9 cellular contexts compared by ENCODE assay signal in genomic region chr11:995752-996420, GRCh38. TPM values are rescaled to one million over a fixed set of nuclear protein-coding genes. Genes with fewer than 3 reads are reported as not detected.
DNase-seq lines count a peak whose midpoint lies in the region; ATAC-seq and TF ChIP-seq lines count a peak whose summit lies in the region.
"Had no signal": no experiment of that assay in that cellular context is flagged by ENCODE, and none has a peak within 500 bp of the region (broad histone marks: within the 10 kb centered on the region; RNA-seq: fewer than 3 reads in every experiment).

No MANE protein-coding gene starts in this region.

- DNase-seq in GM13976 (ENCODE audit: low spot score) (peak; percentile 91), WERI-Rb-1 (peak; percentile 97), midbrain (lab: John Stamatoyannopoulos, UW) (no peak), GDM1 (lab: John Stamatoyannopoulos, UW) (no peak)
- DNase-seq in naive thymus-derived CD4-positive, alpha-beta T cell = no peak
- no peak for DNase-seq in effector CD4-positive, alpha-beta T cell

- CTCF ChIA-PET in naive thymus-derived CD4-positive, alpha-beta T cell (lab: Charles Lee) = interaction anchor here (0.6 kb wide), 1 partner anchor 19 kb away, joined by 3 read pairs; no protein-coding TSS in a partner anchor

- peak overlapping the region; percentile 9 for H3K4me3 ChIP-seq in WERI-Rb-1 (ENCODE audit: low read depth, low read length)
- no peak overlapping the region for H3K4me3 ChIP-seq in naive thymus-derived CD4-positive, alpha-beta T cell (ENCODE audit: low read length)

- intact Hi-C loops in naive thymus-derived CD4-positive, alpha-beta T cell (cut with micrococcal nuclease) = no loop called here

- ATAC-seq in GM21786 (IDR thresholded peaks at IDR 0.05; ENCODE audit: unreplicated experiment) (peak; percentile 60), HG02981 (IDR thresholded peaks at IDR 0.05; ENCODE audit: unreplicated experiment) (no peak)
- ATAC-seq in naive thymus-derived CD4-positive, alpha-beta T cell = no peak

- POLR2A ChIA-PET in naive thymus-derived CD4-positive, alpha-beta T cell (lab: Charles Lee) = no interaction called here

- H3K27ac Mint-ChIP-seq in naive thymus-derived CD4-positive, alpha-beta T cell = peak overlapping the region in 8 of 9 donors; percentile 68 to 93 (median 83)

- in situ Hi-C loops in GM13976 (cut with MboI; ENCODE audit: low sequenced_read_pairs, unreplicated experiment) = no loop called here

- H3K4me1 ChIP-seq in naive thymus-derived CD4-positive, alpha-beta T cell (ENCODE audit: control insufficient read depth in 2 of 2, insufficient read depth in 2 of 2, low read length in 2 of 2) = no peaks in the 10 kb centered on the region

- H3K27me3 Mint-ChIP-seq in naive thymus-derived CD4-positive, alpha-beta T cell = no peaks in the 10 kb centered on the region

- H3K36me3 ChIP-seq in WERI-Rb-1 = peaks cover 56% of the 10 kb centered on the region
- peaks cover 0 to 75% (median 23%) of the 10 kb centered on the region in 3 experiments for H3K36me3 ChIP-seq in naive thymus-derived CD4-positive, alpha-beta T cell (ENCODE audit: control insufficient read depth in 2 of 3, insufficient read depth in 3 of 3, low read length in 3 of 3)

- H3K27ac ChIP-seq in WERI-Rb-1 = peak overlapping the region; percentile 90
- no peak overlapping the region for H3K27ac ChIP-seq in naive thymus-derived CD4-positive, alpha-beta T cell (ENCODE audit: low read depth, low read length)

- peaks cover 0 to 3% (median 0%) of the 10 kb centered on the region in 11 donors for H3K9me3 Mint-ChIP-seq in naive thymus-derived CD4-positive, alpha-beta T cell

- H3K9me3 ChIP-seq in WERI-Rb-1 (ENCODE audit: severe bottlenecking) = no peaks in the 10 kb centered on the region
- H3K9me3 ChIP-seq in naive thymus-derived CD4-positive, alpha-beta T cell (ENCODE audit: control insufficient read depth in 2 of 3, low read length in 3 of 3) = no peaks in the 10 kb centered on the region

- H3K4me1 Mint-ChIP-seq in naive thymus-derived CD4-positive, alpha-beta T cell = peaks cover 11 to 16% (median 14%) of the 10 kb centered on the region in 7 donors

- H3K4me3 Mint-ChIP-seq in naive thymus-derived CD4-positive, alpha-beta T cell = peak overlapping the region in 1 of 10 donors; percentile 43

- H3K36me3 Mint-ChIP-seq in naive thymus-derived CD4-positive, alpha-beta T cell = peaks cover 5 to 27% (median 9%) of the 10 kb centered on the region in 5 donors

- no peaks in the 10 kb centered on the region for H3K27me3 ChIP-seq in WERI-Rb-1 (ENCODE audit: insufficient read depth, low read depth, severe bottlenecking)
- H3K27me3 ChIP-seq in naive thymus-derived CD4-positive, alpha-beta T cell (ENCODE audit: control insufficient read depth in 2 of 2, insufficient read depth in 2 of 2, low read length in 2 of 2) = no peaks in the 10 kb centered on the region

- no peak for TF ChIP-seq CTCF in GM13976 (IDR thresholded peaks at IDR 0.05; ENCODE audit: borderline replicate concordance, control extremely low read depth, extremely low read depth, insufficient read depth, missing control alignments)
- TF ChIP-seq CTCF in WERI-Rb-1 (IDR thresholded peaks at IDR 0.05; ENCODE audit: low read depth, low read length) = no peak

RNA-seq across cellular contexts. Expression of gene MUC6, which starts 40.6 kb away (rescaled TPM):
- total RNA-seq in naive thymus-derived CD4-positive, alpha-beta T cell = not detected
- not detected for polyA plus RNA-seq in naive thymus-derived CD4-positive, alpha-beta T cell
- total RNA-seq: subcutaneous adipose tissue had no signal

Comparison
In these comparisons a context has a peak if more than half of its experiments do, and no peak if none do; other contexts are left out.
1. DNase-seq: peak in GM13976 (single experiment) and WERI-Rb-1 (single experiment); none in naive thymus-derived CD4-positive, alpha-beta T cell (0 of 9), effector CD4-positive, alpha-beta T cell (single experiment), midbrain (single experiment) and GDM1 (single experiment).